In the genomic region with DNA sequence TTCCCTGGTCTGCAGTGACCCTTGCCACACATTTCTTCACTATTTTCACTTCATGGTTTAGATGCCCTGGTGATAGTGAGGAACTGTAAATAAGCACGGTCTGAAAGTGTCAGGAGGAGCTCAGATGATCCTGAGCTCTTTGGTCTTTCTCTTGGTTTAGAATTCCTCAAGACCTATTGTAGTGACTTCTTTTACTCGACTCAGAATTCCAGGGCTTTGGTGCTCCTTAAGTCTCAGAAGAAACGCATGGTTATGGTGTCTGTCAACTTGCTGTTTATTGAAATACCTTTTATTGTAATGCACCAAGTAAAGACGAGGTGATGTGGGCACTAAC, we compare ENCODE assay signal across 11 cellular contexts.
DNase-seq lines count a peak whose midpoint lies in the region; ATAC-seq and TF ChIP-seq lines count a peak whose summit lies in the region.
"Had no signal": no experiment of that assay in that cellular context is flagged by ENCODE, and none has a peak within 500 bp of the region (broad histone marks: within the 10 kb centered on the region; RNA-seq: fewer than 3 reads in every experiment).

No MANE protein-coding gene starts in this region.

- peaks cover 63% of the 10 kb centered on the region for H3K4me1 ChIP-seq in PC-3 (ENCODE audit: insufficient read depth, low read length)
- peaks cover 0 to 14% of the 10 kb centered on the region in 2 donors for H3K4me1 ChIP-seq in duodenal mucosa (ENCODE audit: control insufficient read depth in 1 of 2, insufficient read depth in 2 of 2, low read length in 2 of 2)
- peaks cover 19 to 21% of the 10 kb centered on the region in 2 donors for H3K4me1 ChIP-seq in muscle layer of duodenum (ENCODE audit: control insufficient read depth in 1 of 2, insufficient read depth in 2 of 2, low read length in 2 of 2)
- H3K4me1 ChIP-seq in tibial nerve = peaks cover 0 to 81% (median 42%) of the 10 kb centered on the region in 4 donors

- H3K4me3 ChIP-seq in PC-3 (ENCODE audit: low read length) (no peak overlapping the region; the same call in 1 of the 2 replicates), duodenal mucosa (ENCODE audit: low read depth in 1 of 2, low read length in 2 of 2) (no peak overlapping the region), muscle layer of duodenum (ENCODE audit: low read depth in 1 of 2, low read length in 2 of 2) (peak overlapping the region in 1 of 2 donors; percentile 27), tibial nerve (no peak overlapping the region)
- H3K4me3 ChIP-seq: GM12878 had no signal

- H3K4me1 Mint-ChIP-seq in activated T-helper 17 cell treated with anti-CD3 and anti-CD28 coated beads, Interleukin-2, amount 50 U/mL, for 72 hours = no peaks in the 10 kb centered on the region

- H3K79me2 ChIP-seq in PC-3 (ENCODE audit: low read length) = peaks cover 77% of the 10 kb centered on the region

- TF ChIP-seq CTCF in PC-3 (conservative IDR thresholded peaks at IDR 0.05; ENCODE audit: low read depth, low read length) = no peak
- no peak for TF ChIP-seq CTCF in tibial nerve (IDR thresholded peaks at IDR 0.05)

- peaks cover 12% of the 10 kb centered on the region for H3K27me3 Mint-ChIP-seq in activated T-helper 17 cell treated with anti-CD3 and anti-CD28 coated beads, Interleukin-2, amount 50 U/mL, for 72 hours

- TF ChIP-seq EP300 in tibial nerve (IDR thresholded peaks at IDR 0.05) = no peak

- H3K9me3 Mint-ChIP-seq in activated T-helper 17 cell treated with anti-CD3 and anti-CD28 coated beads, Interleukin-2, amount 50 U/mL, for 72 hours = no peaks in the 10 kb centered on the region
- H3K9me3 Mint-ChIP-seq: stimulated activated naive CD8-positive, alpha-beta T cell treated with anti-CD3 and anti-CD28 coated beads, Interleukin-15, Interleukin-2, amounts not matched to agents 100 ng/mL and 50 ng/mL, for 24 hours had no signal

- DNase-seq in PC-3 (no peak), tibial nerve (ENCODE audit: low spot score in 2 of 2) (no peak), NCI-H1417 (lab: John Stamatoyannopoulos, UW) (no peak)
- DNase-seq in NK-92 treated with Interleukin-12 subunit alpha and Interleukin-12 subunit beta, amount 100 ng/mL, for 24 hours (lab: John Stamatoyannopoulos, UW) = no peak
- DNase-seq: activated CD8-positive, alpha-beta memory T cell treated with anti-CD3 and anti-CD28 coated beads, Interleukin-2, amount 10 ng/mL, durations not matched to agents 7 days and 5 days; NCI-H1105 treated with DMSO at 0.1 percent for 48 hours had no signal

- WGBS in tibial nerve, 2 donors = 68 to 72% methylated on average over 4 of the region's 4 CpGs

- peak overlapping the region; percentile 75 for H3K4me2 ChIP-seq in PC-3 (ENCODE audit: low read length)

- no peak for ATAC-seq in PC-3
- ATAC-seq in activated T-helper 17 cell treated with anti-CD3 and anti-CD28 coated beads, Interleukin-2, amount 50 U/mL, for 72 hours (replicated peaks) = no peak
- ATAC-seq: activated CD8-positive, alpha-beta memory T cell treated with anti-CD3 and anti-CD28 coated beads, Interleukin-2, amount 10 ng/mL, durations not matched to agents 7 days and 5 days; GM12878 had no signal

- H3K27ac Mint-ChIP-seq in activated T-helper 17 cell treated with anti-CD3 and anti-CD28 coated beads, Interleukin-2, amount 50 U/mL, for 72 hours = no peak overlapping the region
- H3K27ac Mint-ChIP-seq: activated CD8-positive, alpha-beta memory T cell treated with anti-CD3 and anti-CD28 coated beads, Interleukin-2, amount 10 ng/mL, durations not matched to agents 7 days and 5 days had no signal

- no peak for TF ChIP-seq POLR2A in tibial nerve (IDR thresholded peaks at IDR 0.05)

- CTCF ChIA-PET in PC-3 (lab: Charles Lee) = interaction anchor here (0.6 to 1.0 kb wide), 2 partner anchors 50 to 122 kb away, joined by 3 read pairs; no protein-coding TSS in a partner anchor

- BruUV-seq in PC-3 (replicated peaks; lab: Mats Ljungman, UMichigan) = no TSS peak

- H3K9me3 ChIP-seq in PC-3 (ENCODE audit: low read length) (no peaks in the 10 kb centered on the region), duodenal mucosa (ENCODE audit: control insufficient read depth in 1 of 2, low read length in 2 of 2) (no peaks in the 10 kb centered on the region), muscle layer of duodenum (ENCODE audit: control insufficient read depth in 1 of 2, low read length in 2 of 2) (no peaks in the 10 kb centered on the region), tibial nerve (no peaks in the 10 kb centered on the region)

- no peaks in the 10 kb centered on the region for H4K20me1 ChIP-seq in PC-3 (ENCODE audit: low read length)

- H3F3A ChIP-seq in PC-3 (ENCODE audit: low read length, unreplicated experiment) = peaks cover 22% of the 10 kb centered on the region

- H3K36me3 ChIP-seq in PC-3 (ENCODE audit: low read depth, low read length) = no peaks in the 10 kb centered on the region
- H3K36me3 ChIP-seq in duodenal mucosa (ENCODE audit: control insufficient read depth in 1 of 2, insufficient read depth in 2 of 2, low read length in 2 of 2) = no peaks in the 10 kb centered on the region
- H3K36me3 ChIP-seq in muscle layer of duodenum (ENCODE audit: control insufficient read depth in 1 of 2, insufficient read depth in 2 of 2, low read length in 2 of 2) = peaks cover 0 to 3% of the 10 kb centered on the region in 2 donors
- H3K36me3 ChIP-seq in tibial nerve = no peaks in the 10 kb centered on the region

- H3K9me2 ChIP-seq in PC-3 (replicated peaks; ENCODE audit: low read length) = no peaks in the 10 kb centered on the region

- intact Hi-C loops in PC-3 (cut with micrococcal nuclease) = loop anchor here (5.0 kb wide), 1 partner anchor 86 kb away; no protein-coding TSS in a partner anchor

- H3K27ac ChIP-seq in PC-3 (ENCODE audit: low read length) (peak overlapping the region; percentile 90), duodenal mucosa (ENCODE audit: low read depth, low read length) (peak overlapping the region; percentile 55), muscle layer of duodenum (ENCODE audit: low read length) (peak overlapping the region; percentile 87), tibial nerve (peak overlapping the region; percentile 57 to 96 (median 88))

- no peaks in the 10 kb centered on the region for H3K27me3 ChIP-seq in PC-3 (ENCODE audit: low read length)
- no peaks in the 10 kb centered on the region for H3K27me3 ChIP-seq in duodenal mucosa (ENCODE audit: control insufficient read depth in 1 of 2, insufficient read depth in 2 of 2, low read length in 2 of 2)
- H3K27me3 ChIP-seq in muscle layer of duodenum (ENCODE audit: low read depth, low read length) = no peaks in the 10 kb centered on the region
- H3K27me3 ChIP-seq in tibial nerve = no peaks in the 10 kb centered on the region

- POLR2A ChIA-PET in PC-3 (lab: Charles Lee; ENCODE audit: unreplicated experiment) = interaction anchor here (0.6 kb wide), 2 partner anchors 8 to 63 kb away, joined by 5 to 7 read pairs; no protein-coding TSS in a partner anchor

- H2AFZ ChIP-seq in PC-3 (ENCODE audit: low read length) = no peak overlapping the region

- H3K4me3 Mint-ChIP-seq in activated T-helper 17 cell treated with anti-CD3 and anti-CD28 coated beads, Interleukin-2, amount 50 U/mL, for 72 hours = no peak overlapping the region
- H3K4me3 Mint-ChIP-seq: activated CD8-positive, alpha-beta memory T cell treated with anti-CD3 and anti-CD28 coated beads, Interleukin-2, amount 10 ng/mL, durations not matched to agents 7 days and 5 days; stimulated activated naive CD8-positive, alpha-beta T cell treated with anti-CD3 and anti-CD28 coated beads, Interleukin-15, Interleukin-2, amounts not matched to agents 100 ng/mL and 50 ng/mL, for 24 hours had no signal

- H3K9ac ChIP-seq in PC-3 (ENCODE audit: low read length) (peak overlapping the region; percentile 64; the same call in 1 of the 2 replicates), duodenal mucosa (ENCODE audit: low read depth in 1 of 2, low read length in 2 of 2) (no peak overlapping the region)

- H3K36me3 Mint-ChIP-seq in activated T-helper 17 cell treated with anti-CD3 and anti-CD28 coated beads, Interleukin-2, amount 50 U/mL, for 72 hours (ENCODE audit: low read depth) = no peaks in the 10 kb centered on the region
- H3K36me3 Mint-ChIP-seq: activated CD8-positive, alpha-beta memory T cell treated with anti-CD3 and anti-CD28 coated beads, Interleukin-2, amount 10 ng/mL, durations not matched to agents 7 days and 5 days had no signal
